In the genomic region with DNA sequence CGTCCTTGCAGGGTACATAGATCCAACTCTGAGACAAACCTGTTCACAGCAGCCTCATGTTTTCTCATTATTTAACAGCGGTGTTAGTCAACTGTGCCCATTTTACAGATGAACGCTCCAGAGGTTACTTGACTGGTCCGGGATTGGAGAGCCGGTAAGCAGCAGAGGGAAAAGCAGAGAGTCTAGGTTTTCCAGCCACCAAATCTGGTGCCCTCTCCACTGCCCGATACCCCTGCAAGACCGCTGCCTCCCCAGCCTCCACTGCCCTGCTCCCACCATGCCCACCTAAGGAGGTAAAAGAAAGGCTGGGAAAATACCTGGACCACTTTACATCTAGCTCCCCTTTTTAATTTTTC, we compare ENCODE assay signal across 25 cellular contexts.
"Had no signal": no experiment of that assay in that cellular context is flagged by ENCODE, and none has a peak within 500 bp of the region (broad histone marks: within the 10 kb centered on the region; RNA-seq: fewer than 3 reads in every experiment).

No MANE protein-coding gene starts in this region.

- H3K27ac Mint-ChIP-seq: nephron, progenitor cell of endocrine pancreas had no signal

- H3K4me3 ChIP-seq: hepatocyte, left ventricle myocardium inferior, lung, neural progenitor cell, right atrium auricular region, skin epidermis, stomach, testis, thyroid gland, transverse colon, upper lobe of left lung had no signal

- H2AFZ ChIP-seq: hepatocyte, neural progenitor cell, parathyroid adenoma had no signal

- H3K4me2 ChIP-seq: hepatocyte, neural progenitor cell had no signal

- H3K36me3 ChIP-seq: neural progenitor cell, right atrium auricular region, thyroid gland, transverse colon had no signal

- H3K4me1 ChIP-seq: left ventricle myocardium inferior, neural progenitor cell, right atrium auricular region, stomach, testis, transverse colon, upper lobe of left lung had no signal

- H3K27ac ChIP-seq: hepatocyte, left ventricle myocardium inferior, neural progenitor cell, neutrophil, parathyroid adenoma, right atrium auricular region, stomach, testis, transverse colon, upper lobe of left lung had no signal

- DNase-seq: islet precursor cell; left ventricle myocardium inferior; naive thymus-derived CD8-positive, alpha-beta T cell; occipital lobe; stimulated activated CD4-positive, alpha-beta T cell treated with anti-CD3 and anti-CD28 coated beads, Interleukin-12 subunit alpha, Interleukin-12 subunit beta, amount 100 ng/mL, for 4 hours; stimulated activated CD4-positive, alpha-beta T cell treated with anti-CD3 and anti-CD28 coated beads, Interleukin-15, amount 100 ng/mL, for 24 hours; stimulated activated CD4-positive, alpha-beta T cell treated with anti-CD3 and anti-CD28 coated beads, Interleukin-2, amount 100 ng/mL, for 24 hours; stimulated activated CD4-positive, alpha-beta T cell treated with anti-CD3 and anti-CD28 coated beads, Interleukin-4, amount 100 ng/mL, for 1 hour; stimulated activated naive B cell treated with anti-CD40 and anti-IgM and Interleukin-4, amounts not matched to agents 10 μg/mL and 1 μg/mL and 100 μg/mL, for 72 hours; stimulated activated naive CD8-positive, alpha-beta T cell treated with anti-CD3 and anti-CD28 coated beads, Interleukin-15, Interleukin-2, amounts not matched to agents 100 U/mL and 50 U/mL, for 24 hours; stomach; testis; transverse colon had no signal

- H3K4me3 Mint-ChIP-seq: naive thymus-derived CD8-positive, alpha-beta T cell; nephron; neural progenitor cell; stimulated activated naive B cell treated with anti-CD40 and anti-IgM and Interleukin-4, amounts not matched to agents 10 μg/mL and 1 μg/mL and 100 μg/mL, for 72 hours had no signal

- H3K27me3 Mint-ChIP-seq: naive thymus-derived CD8-positive, alpha-beta T cell; progenitor cell of endocrine pancreas; stimulated activated naive B cell treated with anti-CD40 and anti-IgM and Interleukin-4, amounts not matched to agents 10 μg/mL and 1 μg/mL and 100 μg/mL, for 72 hours had no signal

- ATAC-seq: naive thymus-derived CD8-positive, alpha-beta T cell; sciatic nerve; stimulated activated naive B cell treated with anti-CD40 and anti-IgM and Interleukin-4, amounts not matched to agents 10 μg/mL and 1 μg/mL and 100 μg/mL, for 72 hours; stimulated activated naive CD8-positive, alpha-beta T cell treated with anti-CD3 and anti-CD28 coated beads, Interleukin-15, Interleukin-2, amounts not matched to agents 100 U/mL and 50 U/mL, for 24 hours had no signal

- H3K4me1 Mint-ChIP-seq: nephron had no signal

- H3K27me3 ChIP-seq: hepatocyte, neural progenitor cell, neutrophil, right atrium auricular region, stomach, testis, thyroid gland, transverse colon, upper lobe of left lung had no signal
